Comparison of ENCODE assay signal across 8 cellular contexts in the genomic region with DNA sequence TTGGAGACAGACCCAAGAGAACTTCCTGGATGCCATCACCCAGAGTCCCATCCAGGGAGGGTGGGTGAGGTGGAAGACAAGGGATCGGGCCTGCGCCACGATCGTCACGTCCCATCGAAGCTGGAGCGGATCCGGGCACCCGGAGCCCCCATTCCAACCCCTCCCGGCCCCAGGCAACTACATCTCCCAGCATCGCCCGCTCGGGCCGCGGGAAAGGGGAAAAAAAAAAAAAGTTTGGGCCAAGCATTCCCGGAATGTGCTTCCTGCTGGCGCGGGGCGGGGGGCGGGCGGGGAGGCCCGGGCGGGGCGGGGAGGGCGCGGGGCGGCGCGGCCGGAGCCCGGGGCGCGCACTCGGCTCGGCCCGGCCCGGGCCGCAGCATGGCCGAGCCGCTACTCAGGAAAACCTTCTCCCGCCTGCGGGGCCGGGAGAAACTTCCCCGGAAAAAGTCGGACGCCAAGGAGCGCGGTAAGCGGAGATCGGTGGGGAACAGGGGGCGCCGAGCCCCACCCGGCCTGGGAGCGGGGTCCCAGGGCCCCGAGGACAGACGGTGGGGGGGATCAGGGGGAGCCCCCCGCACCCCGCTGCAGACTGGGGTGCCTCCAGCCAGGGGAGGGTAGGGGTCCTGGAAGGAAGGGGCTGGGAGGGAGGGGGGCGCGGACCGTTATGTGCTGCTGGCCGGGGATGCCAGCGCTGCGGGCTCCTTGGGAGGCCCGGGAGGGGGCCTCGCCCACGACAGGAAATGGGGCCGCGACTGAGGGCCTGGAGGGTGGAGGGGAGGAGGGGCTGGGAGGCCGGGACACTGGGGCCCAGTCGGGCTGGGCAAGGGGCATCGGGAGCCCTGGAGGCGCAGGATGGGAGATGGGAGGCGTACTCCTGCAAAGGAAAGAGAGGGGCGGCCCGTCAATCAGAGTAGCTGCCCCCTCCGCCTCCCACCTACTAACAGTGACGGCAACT. TPM values are rescaled to one million over a fixed set of nuclear protein-coding genes. Genes with fewer than 3 reads are reported as not detected.
DNase-seq lines count a peak whose midpoint lies in the region; ATAC-seq and TF ChIP-seq lines count a peak whose summit lies in the region.

A gene with protein sequence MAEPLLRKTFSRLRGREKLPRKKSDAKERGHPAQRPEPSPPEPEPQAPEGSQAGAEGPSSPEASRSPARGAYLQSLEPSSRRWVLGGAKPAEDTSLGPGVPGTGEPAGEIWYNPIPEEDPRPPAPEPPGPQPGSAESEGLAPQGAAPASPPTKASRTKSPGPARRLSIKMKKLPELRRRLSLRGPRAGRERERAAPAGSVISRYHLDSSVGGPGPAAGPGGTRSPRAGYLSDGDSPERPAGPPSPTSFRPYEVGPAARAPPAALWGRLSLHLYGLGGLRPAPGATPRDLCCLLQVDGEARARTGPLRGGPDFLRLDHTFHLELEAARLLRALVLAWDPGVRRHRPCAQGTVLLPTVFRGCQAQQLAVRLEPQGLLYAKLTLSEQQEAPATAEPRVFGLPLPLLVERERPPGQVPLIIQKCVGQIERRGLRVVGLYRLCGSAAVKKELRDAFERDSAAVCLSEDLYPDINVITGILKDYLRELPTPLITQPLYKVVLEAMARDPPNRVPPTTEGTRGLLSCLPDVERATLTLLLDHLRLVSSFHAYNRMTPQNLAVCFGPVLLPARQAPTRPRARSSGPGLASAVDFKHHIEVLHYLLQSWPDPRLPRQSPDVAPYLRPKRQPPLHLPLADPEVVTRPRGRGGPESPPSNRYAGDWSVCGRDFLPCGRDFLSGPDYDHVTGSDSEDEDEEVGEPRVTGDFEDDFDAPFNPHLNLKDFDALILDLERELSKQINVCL (plus strand): TSS at position 346 of the 955 bp plus-strand sequence. CDS start 33 bp downstream, at position 379.

- DNase-seq in D341Med (ENCODE audit: low spot score): peak; percentile 54
- DNase-seq in SJSA1 (ENCODE audit: low read depth in 1 of 2, low spot score in 2 of 2): peak; percentile 75 to 77
- peak; percentile 91 for DNase-seq in endodermal cell
- no peak for DNase-seq in mesenteric fat pad (ENCODE audit: low spot score)
- peak; percentile 52 for DNase-seq in stromal cell of bone marrow (ENCODE audit: low read depth)
- DNase-seq in NK-92 (lab: John Stamatoyannopoulos, UW; ENCODE audit: unreplicated experiment): no peak
- DNase-seq in NCI-H1930 (lab: John Stamatoyannopoulos, UW): no peak

- peak within 1 kb of the TSS; percentile 77 for H3K4me3 Mint-ChIP-seq in endodermal cell

- no peak for TF ChIP-seq CTCF in endodermal cell (conservative IDR thresholded peaks at IDR 0.05)

- H3K27me3 Mint-ChIP-seq in endodermal cell (ENCODE audit: insufficient read depth): peaks cover 5% of the 10 kb centered on the region

- H3K36me3 ChIP-seq in SJSA1: peaks cover 50% of the 10 kb centered on the region
- peaks cover 16% of the 10 kb centered on the region for H3K36me3 ChIP-seq in endodermal cell (ENCODE audit: control insufficient read depth, insufficient read depth, low read length)

- H3K36me3 Mint-ChIP-seq in endodermal cell (ENCODE audit: low read depth): peaks cover 16% of the 10 kb centered on the region

- 0 to 1% methylated on average over 2 to 73 of the region's 78 CpGs for WGBS in endodermal cell (ENCODE audit: insufficient coverage in 1 of 2, insufficient read length in 1 of 2), 2 experiments

- H3K9me3 Mint-ChIP-seq in endodermal cell: peaks cover 10% of the 10 kb centered on the region

- no peaks in the 10 kb centered on the region for H3K27me3 ChIP-seq in SJSA1 (replicated peaks)
- H3K27me3 ChIP-seq in endodermal cell (ENCODE audit: control insufficient read depth, insufficient read depth, low read length, poor library complexity, severe bottlenecking): no peaks in the 10 kb centered on the region

- H3K9ac ChIP-seq in endodermal cell (ENCODE audit: extremely low read depth, low read length, poor library complexity, severe bottlenecking): peak within 1 kb of the TSS; percentile 89

- H3K4me1 ChIP-seq in SJSA1 (replicated peaks) (peaks cover 19% of the 10 kb centered on the region), endodermal cell (ENCODE audit: control insufficient read depth, insufficient read depth, low read length) (no peaks in the 10 kb centered on the region)

- H3K9me3 ChIP-seq in SJSA1 (replicated peaks) (peaks cover 11% of the 10 kb centered on the region), endodermal cell (ENCODE audit: control insufficient read depth, low read length) (no peaks in the 10 kb centered on the region)

- H3K27ac Mint-ChIP-seq in endodermal cell: peak within 1 kb of the TSS; percentile 95

- no peak for ATAC-seq in HG02763 (IDR thresholded peaks at IDR 0.05; ENCODE audit: unreplicated experiment)

- H3K27ac ChIP-seq in SJSA1: peak within 1 kb of the TSS; percentile 98
- peak within 1 kb of the TSS; percentile 75 for H3K27ac ChIP-seq in endodermal cell (ENCODE audit: low read depth, low read length)

- H3K4me3 ChIP-seq in SJSA1 (peak within 1 kb of the TSS; percentile 91), endodermal cell (ENCODE audit: low read length) (peak within 1 kb of the TSS; percentile 87)

- H3K4me1 Mint-ChIP-seq in endodermal cell: peaks cover 10% of the 10 kb centered on the region

RNA-seq across cellular contexts. Expression of the gene that starts here (rescaled TPM):
- 117 and 118 TPM in 2 replicates for total RNA-seq in SJSA1 (2014; rRNA removed; shearing (Covaris generic))
- total RNA-seq in endodermal cell (10 to 100 TPM in 1 of 2 donors, 1 to 10 TPM in 1; 8.9 to 12.2 TPM), mesenteric fat pad (38.6 TPM)
- 12.9 TPM for polyA plus RNA-seq in endodermal cell (2013, experiment 1 of 2)
- 11.9 TPM for polyA plus RNA-seq in endodermal cell (2013, experiment 2 of 2)

Comparison
In these comparisons a context has a peak if more than half of its experiments do, and no peak if none do; other contexts are left out.
1. DNase-seq: peak in D341Med (single experiment), SJSA1 (2 of 2), endodermal cell (single experiment) and stromal cell of bone marrow (single experiment); none in mesenteric fat pad (single experiment), NK-92 (single experiment) and NCI-H1930 (0 of 2).